Comparison of ENCODE assay signal across 8 cellular contexts in the genomic region with DNA sequence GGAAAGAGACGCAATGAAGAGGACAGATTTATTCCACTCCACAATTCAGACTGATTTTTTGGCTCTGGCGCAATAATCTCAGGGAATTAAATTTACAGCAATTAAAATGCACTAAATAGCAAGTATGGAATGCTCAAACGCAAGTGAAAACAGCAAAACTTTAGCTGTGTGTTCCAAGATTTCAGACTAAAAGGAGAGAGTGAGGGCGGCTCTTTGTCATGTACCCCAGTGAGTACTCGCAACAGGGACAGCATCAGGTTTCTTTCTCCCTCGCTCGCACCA. TPM values are rescaled to one million over a fixed set of nuclear protein-coding genes. Genes with fewer than 3 reads are reported as not detected.
DNase-seq lines count a peak whose midpoint lies in the region; ATAC-seq and TF ChIP-seq lines count a peak whose summit lies in the region.

No MANE protein-coding gene starts in this region.

- H3K4me3 ChIP-seq in PC-3 (ENCODE audit: low read length) = peak overlapping the region; percentile 95
- peak overlapping the region; percentile 80 to 95 (median 91) for H3K4me3 ChIP-seq in esophagus muscularis mucosa
- peak overlapping the region; percentile 78 for H3K4me3 ChIP-seq in parathyroid adenoma (ENCODE audit: low read depth, low read length)

- H3K9me3 ChIP-seq in PC-3 (ENCODE audit: low read length) (no peaks in the 10 kb centered on the region), esophagus muscularis mucosa (no peaks in the 10 kb centered on the region), parathyroid adenoma (ENCODE audit: control insufficient read depth, low read length) (no peaks in the 10 kb centered on the region)

- no peak for ATAC-seq in PC-3

- no peaks in the 10 kb centered on the region for H3F3A ChIP-seq in PC-3 (ENCODE audit: low read length, unreplicated experiment)

- peak overlapping the region; percentile 86 for H3K9ac ChIP-seq in PC-3 (ENCODE audit: low read length)
- no peak overlapping the region for H3K9ac ChIP-seq in parathyroid adenoma

- H3K4me1 Mint-ChIP-seq in Calu3 (ENCODE audit: low read depth, unreplicated experiment) = peaks cover 10% of the 10 kb centered on the region

- H2AFZ ChIP-seq in PC-3 (ENCODE audit: low read length) (0 out of 2 replicates have a peak overlapping the region, but pooled peaks have one; percentile 6), parathyroid adenoma (peak overlapping the region; percentile 73)

- intact Hi-C loops in Calu3 (cut with micrococcal nuclease; ENCODE audit: unreplicated experiment) (loop anchor here (5.0 to 10.0 kb wide), 3 partner anchors 44 to 111 kb away; no protein-coding TSS in a partner anchor), PC-3 (cut with micrococcal nuclease) (loop anchor here (2.0 to 10.0 kb wide), 2 partner anchors 108 to 188 kb away; a partner anchor contains a TSS), esophagus muscularis mucosa (cut with DNase I) (loop anchor here (5.0 kb wide), 2 partner anchors 64 to 106 kb away; no protein-coding TSS in a partner anchor)

- H3K4me3 Mint-ChIP-seq in Calu3 (ENCODE audit: low read depth, unreplicated experiment) = peak overlapping the region; percentile 82

- no peak for DNase-seq in Calu3
- DNase-seq in PC-3 = no peak
- DNase-seq in esophagus muscularis mucosa (ENCODE audit: extremely low spot score) = no peak
- DNase-seq in SHP77 treated with DMSO at 0.1 percent for 48 hours (lab: John Stamatoyannopoulos, UW) = no peak
- no peak for DNase-seq in NCI-H2081 treated with DMSO at 0.1 percent for 48 hours (lab: John Stamatoyannopoulos, UW)
- DNase-seq in NK-92 treated with Interleukin-12 subunit alpha and Interleukin-12 subunit beta, amount 100 ng/mL, for 24 hours (lab: John Stamatoyannopoulos, UW) = no peak
- no peak for DNase-seq in DMS 273 (lab: John Stamatoyannopoulos, UW; ENCODE audit: unreplicated experiment)

- WGBS in esophagus muscularis mucosa = 1% methylated on average over 7 of the region's 7 CpGs

- peaks cover 3% of the 10 kb centered on the region for H3K27me3 Mint-ChIP-seq in Calu3 (ENCODE audit: unreplicated experiment)

- CTCF ChIA-PET in Calu3 (lab: Charles Lee) = interaction anchor here (2.0 kb wide), 1 partner anchor 68 kb away, joined by 6 read pairs; no protein-coding TSS in a partner anchor
- CTCF ChIA-PET in PC-3 (lab: Charles Lee) = interaction anchor here (3.0 kb wide), 1 partner anchor 31 kb away, joined by 19 read pairs; no protein-coding TSS in a partner anchor

- TF ChIP-seq POLR2A in esophagus muscularis mucosa (IDR thresholded peaks at IDR 0.05; ENCODE audit: low read depth) = no peak

- POLR2A ChIA-PET in PC-3 (lab: Charles Lee; ENCODE audit: unreplicated experiment) = interaction anchor here (1.1 to 3.6 kb wide), 3 partner anchors 31 to 108 kb away, joined by 4 to 43 read pairs (median 12); no protein-coding TSS in a partner anchor

- H3K9me3 Mint-ChIP-seq in Calu3 (ENCODE audit: low read depth, unreplicated experiment) = no peaks in the 10 kb centered on the region

- peak overlapping the region; percentile 59 for H3K27ac ChIP-seq in PC-3 (ENCODE audit: low read length)
- H3K27ac ChIP-seq in esophagus muscularis mucosa (replicated peaks in 1 of 4) = peak overlapping the region; percentile 98 to 100 (median 99)
- peak overlapping the region; percentile 71 for H3K27ac ChIP-seq in parathyroid adenoma

- H3K36me3 ChIP-seq in PC-3 (ENCODE audit: low read depth, low read length) (no peaks in the 10 kb centered on the region), esophagus muscularis mucosa (no peaks in the 10 kb centered on the region), parathyroid adenoma (ENCODE audit: control insufficient read depth, insufficient read depth, low read length) (no peaks in the 10 kb centered on the region)

- H3K4me1 ChIP-seq in PC-3 (ENCODE audit: insufficient read depth, low read length) = peaks cover 49% of the 10 kb centered on the region
- peaks cover 25 to 63% (median 56%) of the 10 kb centered on the region in 4 donors for H3K4me1 ChIP-seq in esophagus muscularis mucosa
- H3K4me1 ChIP-seq in parathyroid adenoma = peaks cover 5% of the 10 kb centered on the region

- H3K79me2 ChIP-seq in PC-3 (ENCODE audit: low read length) = peaks cover 59% of the 10 kb centered on the region
- peaks cover 17% of the 10 kb centered on the region for H3K79me2 ChIP-seq in parathyroid adenoma

- H3K4me2 ChIP-seq in PC-3 (ENCODE audit: low read length) = peak overlapping the region; percentile 98
- peak overlapping the region; percentile 79 for H3K4me2 ChIP-seq in parathyroid adenoma (ENCODE audit: low read length)

- no peak for TF ChIP-seq EP300 in esophagus muscularis mucosa (IDR thresholded peaks at IDR 0.05)

- H4K20me1 ChIP-seq in PC-3 (ENCODE audit: low read length) = peaks cover 47% of the 10 kb centered on the region

- H3K27me3 ChIP-seq in PC-3 (ENCODE audit: low read length) (no peaks in the 10 kb centered on the region), esophagus muscularis mucosa (peaks cover 0 to 3% (median 0%) of the 10 kb centered on the region in 4 donors), parathyroid adenoma (ENCODE audit: control insufficient read depth, insufficient read depth, low read length) (no peaks in the 10 kb centered on the region)

- TF ChIP-seq CTCF in Calu3 (IDR thresholded peaks at IDR 0.05; ENCODE audit: unreplicated experiment) (no peak), PC-3 (conservative IDR thresholded peaks at IDR 0.05; ENCODE audit: low read depth, low read length) (no peak), esophagus muscularis mucosa (IDR thresholded peaks at IDR 0.05) (no peak), parathyroid adenoma (IDR thresholded peaks at IDR 0.05) (no peak)

- H3K36me3 Mint-ChIP-seq in Calu3 (ENCODE audit: insufficient read depth, unreplicated experiment) = peaks cover 28% of the 10 kb centered on the region

- H3K9me2 ChIP-seq in PC-3 (replicated peaks; ENCODE audit: low read length) = no peaks in the 10 kb centered on the region

- BruUV-seq in Calu3 (replicated peaks; lab: Mats Ljungman, UMichigan) = no TSS peak
- BruUV-seq in PC-3 (replicated peaks; lab: Mats Ljungman, UMichigan) = TSS peak; percentile 49

- H3K27ac Mint-ChIP-seq in Calu3 (ENCODE audit: unreplicated experiment) = peak overlapping the region; percentile 54

RNA-seq across cellular contexts. Expression of a gene that starts 1.2 kb away (rescaled TPM):
- total RNA-seq in Calu3 (2022) (30.8 and 35.3 TPM in 2 replicates), PC-3 (2014; rRNA removed) (35.3 and 40.7 TPM in 2 replicates), esophagus muscularis mucosa (100 to 1,000 TPM in 2 of 4 donors, 10 to 100 TPM in 2; 90.0 to 119 (median 101) TPM)
